In genomic region chr1:117605164-117605810, GRCh38 we compare ENCODE assay signal across 8 cellular contexts. TPM values are rescaled to one million over a fixed set of nuclear protein-coding genes. Genes with fewer than 3 reads are reported as not detected.
DNase-seq lines count a peak whose midpoint lies in the region; ATAC-seq, FAIRE-seq and TF ChIP-seq lines count a peak whose summit lies in the region.

No MANE protein-coding gene starts in this region.

- FAIRE-seq in GM12891 (lab: Jason Lieb, UNC), result no peak

- H3K4me1 ChIP-seq in CD4-positive, CD25-positive, alpha-beta regulatory T cell (ENCODE audit: control insufficient read depth, insufficient read depth, low read length, poor library complexity, severe bottlenecking), result peaks cover 44% of the 10 kb centered on the region
- H3K4me1 ChIP-seq in iPS-15b (ENCODE audit: control insufficient read depth, insufficient read depth, low read length), result peaks cover 3% of the 10 kb centered on the region

- peaks cover 12 to 48% (median 36%) of the 10 kb centered on the region in 4 donors for H3K4me1 Mint-ChIP-seq in CD4-positive, CD25-positive, alpha-beta regulatory T cell
- H3K4me1 Mint-ChIP-seq in activated naive CD8-positive, alpha-beta T cell treated with anti-CD3 and anti-CD28 coated beads, Interleukin-2, amount 50 U/mL, for 24 hours, result peaks cover 39% of the 10 kb centered on the region

- peak overlapping the region; percentile 93 for H3K4me3 ChIP-seq in CD4-positive, CD25-positive, alpha-beta regulatory T cell (ENCODE audit: low read depth, low read length)
- H3K4me3 ChIP-seq in iPS-15b (ENCODE audit: low read depth, low read length), result peak overlapping the region; percentile 76
- H3K4me3 ChIP-seq in skin epidermis, result peak overlapping the region; percentile 55 to 84 (median 68)

- H3K36me3 Mint-ChIP-seq in CD4-positive, CD25-positive, alpha-beta regulatory T cell, result peaks cover 15% of the 10 kb centered on the region
- no peaks in the 10 kb centered on the region for H3K36me3 Mint-ChIP-seq in activated naive CD8-positive, alpha-beta T cell treated with anti-CD3 and anti-CD28 coated beads, Interleukin-2, amount 50 U/mL, for 24 hours (ENCODE audit: low read depth)

- H3K4me3 Mint-ChIP-seq in CD4-positive, CD25-positive, alpha-beta regulatory T cell, result peak overlapping the region; percentile 92 to 99 (median 96)
- peak overlapping the region; percentile 91 for H3K4me3 Mint-ChIP-seq in activated naive CD8-positive, alpha-beta T cell treated with anti-CD3 and anti-CD28 coated beads, Interleukin-2, amount 50 U/mL, for 24 hours

- H3K27ac Mint-ChIP-seq in CD4-positive, CD25-positive, alpha-beta regulatory T cell, result peak overlapping the region; percentile 97 to 100 (median 99)
- peak overlapping the region; percentile 89 for H3K27ac Mint-ChIP-seq in activated naive CD8-positive, alpha-beta T cell treated with anti-CD3 and anti-CD28 coated beads, Interleukin-2, amount 50 U/mL, for 24 hours

- ATAC-seq in CD4-positive, CD25-positive, alpha-beta regulatory T cell (ENCODE audit: low read depth in 2 of 2), result peak; percentile 40 to 47
- peak; percentile 39 for ATAC-seq in GM19395 (IDR thresholded peaks at IDR 0.05; ENCODE audit: unreplicated experiment)
- ATAC-seq in HG03439 (IDR thresholded peaks at IDR 0.05; ENCODE audit: unreplicated experiment), result peak; percentile 40
- ATAC-seq in activated naive CD8-positive, alpha-beta T cell treated with anti-CD3 and anti-CD28 coated beads, Interleukin-2, amount 50 U/mL, for 24 hours, result peak; percentile 21

- H3K27me3 ChIP-seq in CD4-positive, CD25-positive, alpha-beta regulatory T cell (ENCODE audit: control insufficient read depth, insufficient read depth, low read length), result no peaks in the 10 kb centered on the region
- peaks cover 56% of the 10 kb centered on the region for H3K27me3 ChIP-seq in iPS-15b (ENCODE audit: control insufficient read depth, insufficient read depth, low read length)

- TF ChIP-seq POLR2A in GM12891 (IDR thresholded peaks at IDR 0.05; ENCODE audit: low read depth, low read length), result no peak

- peaks cover 13% of the 10 kb centered on the region for H3K36me3 ChIP-seq in CD4-positive, CD25-positive, alpha-beta regulatory T cell (ENCODE audit: control insufficient read depth, insufficient read depth, low read length)
- H3K36me3 ChIP-seq in iPS-15b (ENCODE audit: control insufficient read depth, insufficient read depth, low read length), result no peaks in the 10 kb centered on the region

- H3K9me3 ChIP-seq in CD4-positive, CD25-positive, alpha-beta regulatory T cell (ENCODE audit: control insufficient read depth in 2 of 2, low read length in 2 of 2), result no peaks in the 10 kb centered on the region
- H3K9me3 ChIP-seq in iPS-15b (ENCODE audit: control insufficient read depth, insufficient read depth, low read length), result no peaks in the 10 kb centered on the region

- no peak for DNase-seq in CD4-positive, CD25-positive, alpha-beta regulatory T cell
- DNase-seq in activated naive CD8-positive, alpha-beta T cell treated with anti-CD3 and anti-CD28 coated beads, Interleukin-2, amount 50 U/mL, for 24 hours, result no peak
- DNase-seq in GM12891 (ENCODE audit: insufficient read length, low spot score) (no peak), COR-L47 (lab: John Stamatoyannopoulos, UW) (no peak)

- H3K27me3 Mint-ChIP-seq in CD4-positive, CD25-positive, alpha-beta regulatory T cell, result peaks cover 5% of the 10 kb centered on the region
- H3K27me3 Mint-ChIP-seq in activated naive CD8-positive, alpha-beta T cell treated with anti-CD3 and anti-CD28 coated beads, Interleukin-2, amount 50 U/mL, for 24 hours, result peaks cover 7% of the 10 kb centered on the region

- no peaks in the 10 kb centered on the region for H3K9me3 Mint-ChIP-seq in CD4-positive, CD25-positive, alpha-beta regulatory T cell
- no peaks in the 10 kb centered on the region for H3K9me3 Mint-ChIP-seq in activated naive CD8-positive, alpha-beta T cell treated with anti-CD3 and anti-CD28 coated beads, Interleukin-2, amount 50 U/mL, for 24 hours

- no peak overlapping the region for H3K9ac ChIP-seq in iPS-15b (ENCODE audit: low read depth, low read length)

- H3K27ac ChIP-seq in CD4-positive, CD25-positive, alpha-beta regulatory T cell (ENCODE audit: insufficient read depth, low read length, poor library complexity, severe bottlenecking), result peak overlapping the region; percentile 95
- peak overlapping the region in 18 of 21 experiments; percentile 4 to 80 (median 64) for H3K27ac ChIP-seq in skin epidermis

TF ChIP-seq in GM12891, 5 proteins besides CTCF, POLR2A, EP300 and RAD21:
- TF ChIP-seq POU2F2 (IDR thresholded peaks at IDR 0.05; ENCODE audit: low read depth, low read length), result no peak
- no peak for TF ChIP-seq POLR2AphosphoS5 (IDR thresholded peaks at IDR 0.05; ENCODE audit: low read depth, low read length)
- TF ChIP-seq PAX5 (IDR thresholded peaks at IDR 0.05; ENCODE audit: insufficient read depth, low read length, severe bottlenecking), result no peak
- TF ChIP-seq TAF1 (IDR thresholded peaks at IDR 0.05; ENCODE audit: low read depth, low read length), result no peak
- no peak for TF ChIP-seq SPI1 (IDR thresholded peaks at IDR 0.05; ENCODE audit: low read depth, low read length)

RNA-seq across cellular contexts. Expression of gene TENT5C, which starts 0.6 kb away (rescaled TPM):
- 324 TPM for total RNA-seq in CD4-positive, CD25-positive, alpha-beta regulatory T cell
- polyA plus RNA-seq in CD4-positive, CD25-positive, alpha-beta regulatory T cell, result 10 to 100 TPM; 19.6 to 64.7 (median 33.0) TPM
- 0.87 TPM for polyA plus RNA-seq in GM12891 (2012; ENCODE audit: low read depth, missing spikeins)
